18 cellular contexts compared by ENCODE assay signal in genomic region chr7:99768471-99768870, GRCh38. TPM values are rescaled to one million over a fixed set of nuclear protein-coding genes. Genes with fewer than 3 reads are reported as not detected.
"Had no signal": no experiment of that assay in that cellular context is flagged by ENCODE, and none has a peak within 500 bp of the region (broad histone marks: within the 10 kb centered on the region; RNA-seq: fewer than 3 reads in every experiment).

No MANE protein-coding gene starts in this region.

- H3K4me2 ChIP-seq: neural progenitor cell, smooth muscle cell had no signal

- H3K27me3 ChIP-seq: right lobe of liver, stomach, testis, upper lobe of right lung had no signal

- H3K9me3 ChIP-seq: heart right ventricle, right lobe of liver, stomach, testis, upper lobe of right lung had no signal

- H3K27ac ChIP-seq: gastroesophageal sphincter, heart right ventricle, neural progenitor cell, stomach, testis, upper lobe of right lung had no signal

- H3K9ac ChIP-seq: neural progenitor cell had no signal

- ATAC-seq: gastroesophageal sphincter, heart right ventricle, left colon, upper lobe of right lung had no signal

- DNase-seq: activated CD4-positive, alpha-beta T cell treated with anti-CD3 and anti-CD28 coated beads for 4 hours; activated effector memory CD4-positive, alpha-beta T cell treated with anti-CD3 and anti-CD28 coated beads, Interleukin-2, amount 50 U/mL, for 16 hours; amniotic stem cell; caudate nucleus; erythroblast; heart right ventricle; left colon; right lobe of liver; stomach; testis; upper lobe of right lung had no signal

- H3K36me3 ChIP-seq: gastroesophageal sphincter, heart right ventricle, neural progenitor cell, stomach, upper lobe of right lung had no signal

- H3K4me3 ChIP-seq: gastroesophageal sphincter, heart right ventricle, lung, neural progenitor cell, right lobe of liver, smooth muscle cell, stomach, testis, upper lobe of right lung had no signal

- H2AFZ ChIP-seq: neural progenitor cell had no signal

- H3K4me1 ChIP-seq: gastroesophageal sphincter, heart right ventricle, neural progenitor cell, stomach, testis, upper lobe of right lung had no signal

RNA-seq across cellular contexts. Expression of gene CYP3A4, which starts 15.5 kb away (rescaled TPM):
- total RNA-seq: gastroesophageal sphincter, heart right ventricle, mesothelial cell of epicardium, osteocyte, pulmonary artery endothelial cell, smooth muscle cell, upper lobe of right lung had no signal
- polyA plus RNA-seq: heart right ventricle, lung, smooth muscle cell had no signal

RNA-seq across cellular contexts. Expression of gene CYP3A7, which starts 33.5 kb away (rescaled TPM):
- total RNA-seq: gastroesophageal sphincter, heart right ventricle, mesothelial cell of epicardium, osteocyte, pulmonary artery endothelial cell, stomach, testis had no signal
- polyA plus RNA-seq: heart right ventricle, stomach had no signal

RNA-seq across cellular contexts. Expression of gene CYP3A43, which starts 59.3 kb away (rescaled TPM):
- total RNA-seq: gastroesophageal sphincter, left colon, lung, mesothelial cell of epicardium, osteocyte, pulmonary artery endothelial cell, smooth muscle cell, stomach, upper lobe of right lung had no signal
- polyA plus RNA-seq: heart right ventricle, smooth muscle cell, stomach had no signal
